Comparison of ENCODE assay signal across 9 cellular contexts in genomic region chr22:25027959-25028840, GRCh38.
DNase-seq lines count a peak whose midpoint lies in the region; ATAC-seq and TF ChIP-seq lines count a peak whose summit lies in the region.
"Had no signal": no experiment of that assay in that cellular context is flagged by ENCODE, and none has a peak within 500 bp of the region (broad histone marks: within the 10 kb centered on the region; RNA-seq: fewer than 3 reads in every experiment).

No MANE protein-coding gene starts in this region.

- H3K4ac ChIP-seq in mesenchymal stem cell (ENCODE audit: low read depth in 1 of 2, low read length in 2 of 2), result no peak overlapping the region

- CTCF ChIA-PET in BJ (lab: Yijun Ruan, JAX), result interaction anchor here (0.9 kb wide), 1 partner anchor 21 kb away, joined by 3 read pairs; no protein-coding TSS in a partner anchor
- CTCF ChIA-PET in CD8-positive, alpha-beta T cell (lab: Charles Lee), result no interaction called here

- peak overlapping the region; percentile 18 to 90 for H2BK12ac ChIP-seq in mesenchymal stem cell (ENCODE audit: low read length in 2 of 2)

- H3K4me2 ChIP-seq in mesenchymal stem cell (ENCODE audit: low read length, poor library complexity, severe bottlenecking), result no peak overlapping the region

- no peak overlapping the region for H3K23ac ChIP-seq in mesenchymal stem cell (ENCODE audit: low read length in 2 of 2)

- no peaks in the 10 kb centered on the region for H3K9me3 Mint-ChIP-seq in CD8-positive, alpha-beta T cell
- H3K9me3 Mint-ChIP-seq: IgD-negative memory B cell had no signal

- H3K36me3 ChIP-seq in BJ (ENCODE audit: control insufficient read depth, insufficient read depth, low read length), result no peaks in the 10 kb centered on the region
- H3K36me3 ChIP-seq in breast epithelium, result no peaks in the 10 kb centered on the region
- peaks cover 0 to 9% of the 10 kb centered on the region in 2 experiments for H3K36me3 ChIP-seq in mesenchymal stem cell (ENCODE audit: control insufficient read depth in 1 of 2, insufficient read depth in 2 of 2, low read depth in 1 of 2, low read length in 2 of 2)
- H3K36me3 ChIP-seq in CD8-positive, alpha-beta T cell (ENCODE audit: insufficient read depth, low read length), result no peaks in the 10 kb centered on the region

- peak overlapping the region; percentile 34 to 71 for H3K27ac ChIP-seq in breast epithelium
- no peak overlapping the region for H3K27ac ChIP-seq in mesenchymal stem cell (ENCODE audit: low read length, poor library complexity, severe bottlenecking)
- H3K27ac ChIP-seq in CD8-positive, alpha-beta T cell (ENCODE audit: low read depth, low read length), result no peak overlapping the region

- no peak overlapping the region for H2AFZ ChIP-seq in mesenchymal stem cell (ENCODE audit: low read depth, low read length)

- no peaks in the 10 kb centered on the region for H3K27me3 Mint-ChIP-seq in CD8-positive, alpha-beta T cell (ENCODE audit: low read depth)

- no peak overlapping the region for H2BK120ac ChIP-seq in mesenchymal stem cell (ENCODE audit: low read depth, low read length)

- peak; percentile 28; the same call in 1 of the 2 replicates for TF ChIP-seq CTCF in BJ (IDR thresholded peaks at IDR 0.05; ENCODE audit: insufficient read depth, low read depth, low read length)
- TF ChIP-seq CTCF in breast epithelium (IDR thresholded peaks at IDR 0.05), result no peak
- TF ChIP-seq CTCF in CD8-positive, alpha-beta T cell (IDR thresholded peaks at IDR 0.05), result no peak

- no peak overlapping the region for H3K4me3 ChIP-seq in BJ (ENCODE audit: low read depth, low read length)
- no peak overlapping the region for H3K4me3 ChIP-seq in breast epithelium
- H3K4me3 ChIP-seq in mesenchymal stem cell (ENCODE audit: insufficient read depth in 1 of 2, low read depth in 1 of 2, low read length in 2 of 2), result no peak overlapping the region
- no peak overlapping the region for H3K4me3 ChIP-seq in CD8-positive, alpha-beta T cell (ENCODE audit: low read depth, low read length)

- no peaks in the 10 kb centered on the region for H3K9me3 ChIP-seq in breast epithelium
- H3K9me3 ChIP-seq in mesenchymal stem cell (ENCODE audit: control insufficient read depth, low read length), result no peaks in the 10 kb centered on the region
- H3K9me3 ChIP-seq in CD8-positive, alpha-beta T cell (ENCODE audit: low read length), result no peaks in the 10 kb centered on the region

- H3K4me1 ChIP-seq in breast epithelium, result no peaks in the 10 kb centered on the region
- peaks cover 12% of the 10 kb centered on the region for H3K4me1 ChIP-seq in mesenchymal stem cell (ENCODE audit: control insufficient read depth, insufficient read depth, low read depth, low read length)
- no peaks in the 10 kb centered on the region for H3K4me1 ChIP-seq in CD8-positive, alpha-beta T cell (ENCODE audit: insufficient read depth, low read length)

- TF ChIP-seq POLR2A in breast epithelium (IDR thresholded peaks at IDR 0.05), result no peak

- H3K14ac ChIP-seq in mesenchymal stem cell (ENCODE audit: low read length in 2 of 2), result no peak overlapping the region

- no peak for ATAC-seq in CD8-positive, alpha-beta T cell

- DNase-seq in BJ (ENCODE audit: low read depth) (no peak), HuH-7 (ENCODE audit: low spot score) (peak; percentile 39), breast epithelium (ENCODE audit: low spot score in 2 of 2) (no peak), mesenchymal stem cell (peak; percentile 55), NCI-H748 (lab: John Stamatoyannopoulos, UW; ENCODE audit: unreplicated experiment) (no peak), NCI-H2227 (lab: John Stamatoyannopoulos, UW; ENCODE audit: unreplicated experiment) (no peak)
- no peak for DNase-seq in CD8-positive, alpha-beta T cell
- no peak for DNase-seq in activated effector memory CD4-positive, alpha-beta T cell treated with Interleukin-2 at 50 U/mL for 16 hours

- POLR2A ChIA-PET in BJ (lab: Charles Lee), result no interaction called here
- POLR2A ChIA-PET in CD8-positive, alpha-beta T cell (lab: Charles Lee), result no interaction called here

- H3K27ac Mint-ChIP-seq in CD8-positive, alpha-beta T cell, result no peak overlapping the region
- H3K27ac Mint-ChIP-seq: IgD-negative memory B cell had no signal

- H3K27me3 ChIP-seq in BJ (ENCODE audit: control insufficient read depth, insufficient read depth, low read length) (no peaks in the 10 kb centered on the region), breast epithelium (no peaks in the 10 kb centered on the region), mesenchymal stem cell (ENCODE audit: control insufficient read depth in 1 of 2, insufficient read depth in 1 of 2, low read length in 2 of 2) (no peaks in the 10 kb centered on the region)
- no peaks in the 10 kb centered on the region for H3K27me3 ChIP-seq in CD8-positive, alpha-beta T cell (ENCODE audit: insufficient read depth, low read length)

- H4K8ac ChIP-seq in mesenchymal stem cell (ENCODE audit: low read length), result peak overlapping the region; percentile 62

- H2BK15ac ChIP-seq in mesenchymal stem cell (ENCODE audit: low read depth, poor library complexity, severe bottlenecking), result peak overlapping the region; percentile 30

- H3K79me1 ChIP-seq in mesenchymal stem cell (replicated peaks; ENCODE audit: low read length, poor library complexity, severe bottlenecking), result no peaks in the 10 kb centered on the region

- no peak overlapping the region for H2BK5ac ChIP-seq in mesenchymal stem cell (ENCODE audit: low read depth, low read length, poor library complexity, severe bottlenecking)

- H3K18ac ChIP-seq in mesenchymal stem cell (ENCODE audit: low read depth in 1 of 2, low read length in 2 of 2), result no peak overlapping the region

- H3K36me3 Mint-ChIP-seq in CD8-positive, alpha-beta T cell, result no peaks in the 10 kb centered on the region
- H3K36me3 Mint-ChIP-seq: IgD-negative memory B cell had no signal

- H3K4me1 Mint-ChIP-seq in CD8-positive, alpha-beta T cell (ENCODE audit: low read depth), result no peaks in the 10 kb centered on the region
- H3K4me1 Mint-ChIP-seq: IgD-negative memory B cell had no signal

- H2AK5ac ChIP-seq in mesenchymal stem cell (ENCODE audit: low read length, severe bottlenecking), result no peak overlapping the region

- intact Hi-C loops in breast epithelium (cut with DNase I; ENCODE audit: low total_unique reads), result no loop called here
- intact Hi-C loops in CD8-positive, alpha-beta T cell (cut with DNase I, micrococcal nuclease), result no loop called here

- H4K91ac ChIP-seq in mesenchymal stem cell (ENCODE audit: low read length), result no peak overlapping the region

- H3K9ac ChIP-seq in mesenchymal stem cell (ENCODE audit: low read length), result peak overlapping the region; percentile 55

- 81% methylated on average over 43 of the region's 45 CpGs for WGBS in mesenchymal stem cell

- no peak overlapping the region for H3K4me3 Mint-ChIP-seq in CD8-positive, alpha-beta T cell

Comparison
In these comparisons a context has a peak if more than half of its experiments do, and no peak if none do; other contexts are left out.
1. DNase-seq: peak in HuH-7 (single experiment) and mesenchymal stem cell (single experiment); none in BJ (single experiment), breast epithelium (0 of 2), CD8-positive, alpha-beta T cell (0 of 7), NCI-H748 (single experiment), NCI-H2227 (single experiment) and activated effector memory CD4-positive, alpha-beta T cell treated with Interleukin-2 at 50 U/mL for 16 hours (single experiment).
2. H3K27ac ChIP-seq: peak in breast epithelium (2 of 2); none in mesenchymal stem cell (single experiment) and CD8-positive, alpha-beta T cell (single experiment).